15 cellular contexts compared by ENCODE assay signal in genomic region chr7:135341049-135341448, GRCh38.
"Had no signal": no experiment of that assay in that cellular context is flagged by ENCODE, and none has a peak within 500 bp of the region (broad histone marks: within the 10 kb centered on the region; RNA-seq: fewer than 3 reads in every experiment).

No MANE protein-coding gene starts in this region.

- H3K4me3 Mint-ChIP-seq: activated naive CD4-positive, alpha-beta T cell treated with anti-CD3 and anti-CD28 coated beads, Interleukin-2, amount 10 ng/mL, durations not matched to agents 7 days and 5 days; memory B cell; nephron progenitor cell; stimulated activated naive CD8-positive, alpha-beta T cell treated with anti-CD3 and anti-CD28 coated beads, Interleukin-15, Interleukin-2, amounts not matched to agents 100 ng/mL and 50 ng/mL, for 24 hours; T-helper 1 cell treated with Interleukin-12 subunit alpha and Interleukin-12 subunit beta and Interleukin-4 antibody, amounts not matched to agents 30 μg/mL and 1 μg/mL, for 36 hours had no signal

- H3K36me3 Mint-ChIP-seq: activated naive CD4-positive, alpha-beta T cell treated with anti-CD3 and anti-CD28 coated beads, Interleukin-2, amount 10 ng/mL, durations not matched to agents 7 days and 5 days; memory B cell had no signal

- H3K4me1 Mint-ChIP-seq: activated naive CD4-positive, alpha-beta T cell treated with anti-CD3 and anti-CD28 coated beads, Interleukin-2, amount 10 ng/mL, durations not matched to agents 7 days and 5 days; memory B cell; nephron progenitor cell had no signal

- H3K4me3 ChIP-seq: cardiac muscle cell, psoas muscle, sigmoid colon had no signal

- DNase-seq: activated CD4-positive, alpha-beta T cell treated with anti-CD3 and anti-CD28 coated beads, Interleukin-2, amount 50 U/mL, for 1 hour; activated naive CD4-positive, alpha-beta T cell treated with anti-CD3 and anti-CD28 coated beads, Interleukin-2, amount 10 ng/mL, durations not matched to agents 7 days and 5 days; effector memory CD4-positive, alpha-beta T cell; erythroblast; nephron progenitor cell; psoas muscle; sigmoid colon; stimulated activated CD4-positive, alpha-beta T cell treated with anti-CD3 and anti-CD28 coated beads, Interleukin-2, amount 100 ng/mL, for 48 hours had no signal

- H3K27ac Mint-ChIP-seq: activated naive CD4-positive, alpha-beta T cell treated with anti-CD3 and anti-CD28 coated beads, Interleukin-2, amount 10 ng/mL, durations not matched to agents 7 days and 5 days; activated T-helper 2 cell treated with anti-CD3 and anti-CD28 coated beads, Interferon-gamma antibody, Interleukin-2, Interleukin-4, amounts not matched to agents 10 μg/mL and 5 μg/mL and 100 μg/mL, durations not matched to agents 14 hours and 24 hours and 36 hours; memory B cell; nephron progenitor cell; stimulated activated naive CD8-positive, alpha-beta T cell treated with anti-CD3 and anti-CD28 coated beads, Interleukin-15, Interleukin-2, amounts not matched to agents 100 ng/mL and 50 ng/mL, for 24 hours; T-helper 1 cell treated with Interleukin-12 subunit alpha and Interleukin-12 subunit beta and Interleukin-4 antibody, amounts not matched to agents 30 μg/mL and 1 μg/mL, for 36 hours had no signal

- H3K9me3 ChIP-seq: psoas muscle, sigmoid colon had no signal

- H3K36me3 ChIP-seq: cardiac muscle cell, sigmoid colon had no signal

- H3K4me1 ChIP-seq: psoas muscle, sigmoid colon had no signal

- H3K9me3 Mint-ChIP-seq: activated naive CD4-positive, alpha-beta T cell treated with anti-CD3 and anti-CD28 coated beads, Interleukin-2, amount 10 ng/mL, durations not matched to agents 7 days and 5 days; activated T-helper 2 cell treated with anti-CD3 and anti-CD28 coated beads, Interferon-gamma antibody, Interleukin-2, Interleukin-4, amounts not matched to agents 10 μg/mL and 5 μg/mL and 100 μg/mL, durations not matched to agents 14 hours and 24 hours and 36 hours; memory B cell; nephron progenitor cell; stimulated activated naive CD8-positive, alpha-beta T cell treated with anti-CD3 and anti-CD28 coated beads, Interleukin-15, Interleukin-2, amounts not matched to agents 100 ng/mL and 50 ng/mL, for 24 hours; T-helper 1 cell treated with Interleukin-12 subunit alpha and Interleukin-12 subunit beta and Interleukin-4 antibody, amounts not matched to agents 30 μg/mL and 1 μg/mL, for 36 hours had no signal

- ATAC-seq: psoas muscle had no signal

- FAIRE-seq: colon, TTC549 had no signal

- H3K27me3 ChIP-seq: cardiac muscle cell, sigmoid colon had no signal

- H3K27me3 Mint-ChIP-seq: activated naive CD4-positive, alpha-beta T cell treated with anti-CD3 and anti-CD28 coated beads, Interleukin-2, amount 10 ng/mL, durations not matched to agents 7 days and 5 days; stimulated activated naive CD8-positive, alpha-beta T cell treated with anti-CD3 and anti-CD28 coated beads, Interleukin-15, Interleukin-2, amounts not matched to agents 100 ng/mL and 50 ng/mL, for 24 hours had no signal

- H3K27ac ChIP-seq: cardiac muscle cell, psoas muscle, sigmoid colon had no signal
